ENCODE assay signal across 8 cellular contexts in genomic region chr14:85528882-85529585, GRCh38. TPM values are rescaled to one million over a fixed set of nuclear protein-coding genes. Genes with fewer than 3 reads are reported as not detected.
DNase-seq lines count a peak whose midpoint lies in the region; ATAC-seq, FAIRE-seq and TF ChIP-seq lines count a peak whose summit lies in the region.

No MANE protein-coding gene starts in this region.

- TF ChIP-seq CTCF in natural killer cell (IDR thresholded peaks at IDR 0.05) (no peak), endothelial cell of umbilical vein (IDR thresholded peaks at IDR 0.05; ENCODE audit: extremely low read depth in 1 of 2, insufficient read depth in 1 of 2, low read depth in 1 of 2, low read length in 2 of 2) (no peak), GM10248 (IDR thresholded peaks at IDR 0.05; ENCODE audit: control extremely low read depth, extremely low read depth, low read depth, missing control alignments) (no peak)

- BruUV-seq in endothelial cell of umbilical vein (replicated peaks; lab: Mats Ljungman, UMichigan) = TSS peak; percentile 21

- H3K79me2 ChIP-seq in endothelial cell of umbilical vein (ENCODE audit: control insufficient read depth, insufficient read depth, low read length) = peaks cover 18% of the 10 kb centered on the region

- H3K36me3 ChIP-seq in endothelial cell of umbilical vein (ENCODE audit: control insufficient read depth in 2 of 2, extremely low read depth in 1 of 2, insufficient read depth in 2 of 2, low read length in 2 of 2) = no peaks in the 10 kb centered on the region
- H3K36me3 ChIP-seq in mucosa of rectum (ENCODE audit: control insufficient read depth in 2 of 2, insufficient read depth in 2 of 2, low read length in 2 of 2) = no peaks in the 10 kb centered on the region
- no peaks in the 10 kb centered on the region for H3K36me3 ChIP-seq in aorta (ENCODE audit: control insufficient read depth in 1 of 2, insufficient read depth in 2 of 2, low read length in 1 of 2)

- WGBS in aorta, 2 donors = 1 to 3% methylated on average over 28 of the region's 28 CpGs

- no peaks in the 10 kb centered on the region for H4K20me1 ChIP-seq in endothelial cell of umbilical vein (replicated peaks; ENCODE audit: control insufficient read depth, extremely low read depth, insufficient read depth, low read length)

- peak; percentile 15 for TF ChIP-seq POLR2A in endothelial cell of umbilical vein (IDR thresholded peaks at IDR 0.05; ENCODE audit: low read depth, low read length)

- H3K4me1 Mint-ChIP-seq in natural killer cell treated with Interleukin-12 subunit alpha and Interleukin-12 subunit beta and Interleukin-15 and Interleukin-18, amount 100 ng/mL, for 72 hours (ENCODE audit: low read depth in 2 of 2) = peaks cover 20 to 25% of the 10 kb centered on the region in 2 donors
- peaks cover 21 to 34% of the 10 kb centered on the region in 2 donors for H3K4me1 Mint-ChIP-seq in natural killer cell

- H3K9me3 ChIP-seq in endothelial cell of umbilical vein (replicated peaks; ENCODE audit: control insufficient read depth, insufficient read depth, low read length) = no peaks in the 10 kb centered on the region
- H3K9me3 ChIP-seq in mucosa of rectum (ENCODE audit: control insufficient read depth in 2 of 2, low read length in 2 of 2) = no peaks in the 10 kb centered on the region
- H3K9me3 ChIP-seq in aorta (ENCODE audit: control insufficient read depth, low read length) = no peaks in the 10 kb centered on the region

- CTCF ChIA-PET in endothelial cell of umbilical vein (lab: Charles Lee) = interaction anchor here (0.7 to 4.0 kb wide), 33 partner anchors 8 to 1523 kb away, joined by 3 to 24 read pairs (median 5); no protein-coding TSS in a partner anchor
- CTCF ChIA-PET in GM10248 (lab: Yijun Ruan, JAX) = no interaction called here

- peak overlapping the region; percentile 93 for H3K27ac ChIP-seq in endothelial cell of umbilical vein (ENCODE audit: insufficient read depth, low read depth, low read length)
- peak overlapping the region; percentile 41 to 43 for H3K27ac ChIP-seq in mucosa of rectum (ENCODE audit: low read depth in 2 of 2, low read length in 2 of 2)
- no peak overlapping the region for H3K27ac ChIP-seq in aorta (ENCODE audit: low read depth in 1 of 2, low read length in 2 of 2)

- FAIRE-seq in endothelial cell of umbilical vein (lab: Jason Lieb, UNC) = no peak

- no peaks in the 10 kb centered on the region for H3K27me3 ChIP-seq in endothelial cell of umbilical vein (ENCODE audit: control insufficient read depth in 2 of 2, insufficient read depth in 2 of 2, low read length in 2 of 2)
- H3K27me3 ChIP-seq in mucosa of rectum (ENCODE audit: control insufficient read depth in 2 of 2, insufficient read depth in 2 of 2, low read length in 2 of 2) = peaks cover 8 to 24% of the 10 kb centered on the region in 2 donors
- H3K27me3 ChIP-seq in aorta (ENCODE audit: control insufficient read depth in 1 of 2, insufficient read depth in 2 of 2, low read length in 1 of 2) = peaks cover 0 to 2% of the 10 kb centered on the region in 2 donors

- ATAC-seq in natural killer cell treated with Interleukin-12 subunit alpha and Interleukin-12 subunit beta and Interleukin-15 and Interleukin-18, amount 100 ng/mL, for 72 hours = no peak
- ATAC-seq in natural killer cell = no peak
- ATAC-seq in aorta (ENCODE audit: low FRiP score) = no peak
- no peak for ATAC-seq in HG03432 (IDR thresholded peaks at IDR 0.05; ENCODE audit: unreplicated experiment)

- intact Hi-C loops in natural killer cell (cut with micrococcal nuclease) (no loop called here), endothelial cell of umbilical vein (cut with micrococcal nuclease) (loop anchor here (1.0 to 5.0 kb wide), 21 partner anchors 54 to 1712 kb away; no protein-coding TSS in a partner anchor), aorta (cut with DNase I) (loop anchor here in 1 of 2 donors (10.0 kb wide), 1 partner anchor 334 kb away; no protein-coding TSS in a partner anchor)

- peak overlapping the region; percentile 97 for H3K4me2 ChIP-seq in endothelial cell of umbilical vein (ENCODE audit: insufficient read depth, low read length)

- H3K9ac ChIP-seq in endothelial cell of umbilical vein (replicated peaks; ENCODE audit: extremely low read depth, insufficient read depth, low read length) (peak overlapping the region; percentile 97), mucosa of rectum (ENCODE audit: low read depth in 1 of 2, low read length in 2 of 2) (peak overlapping the region in 1 of 2 donors; percentile 24)

- no peaks in the 10 kb centered on the region for H3K9me1 ChIP-seq in endothelial cell of umbilical vein (replicated peaks; ENCODE audit: control insufficient read depth, extremely low read depth, insufficient read depth, low read length)

- H3K27me3 Mint-ChIP-seq in natural killer cell treated with Interleukin-12 subunit alpha and Interleukin-12 subunit beta and Interleukin-15 and Interleukin-18, amount 100 ng/mL, for 72 hours = peaks cover 42 to 58% of the 10 kb centered on the region in 2 donors
- H3K27me3 Mint-ChIP-seq in natural killer cell (ENCODE audit: low read depth in 2 of 2) = peaks cover 50 to 72% of the 10 kb centered on the region in 2 donors

- peak overlapping the region; percentile 79 for H2AFZ ChIP-seq in endothelial cell of umbilical vein (ENCODE audit: low read depth, low read length)

- H3K4me3 ChIP-seq in endothelial cell of umbilical vein (replicated peaks in 1 of 3; ENCODE audit: insufficient read depth in 1 of 3, low read depth in 1 of 3, low read length in 3 of 3) (peak overlapping the region; percentile 38 to 94 (median 93)), mucosa of rectum (ENCODE audit: low read length in 2 of 2) (peak overlapping the region; percentile 49 to 58), aorta (ENCODE audit: low read length in 2 of 2) (peak overlapping the region; percentile 27 to 45)

- no peaks in the 10 kb centered on the region for H3K36me3 Mint-ChIP-seq in natural killer cell treated with Interleukin-12 subunit alpha and Interleukin-12 subunit beta and Interleukin-15 and Interleukin-18, amount 100 ng/mL, for 72 hours
- no peaks in the 10 kb centered on the region for H3K36me3 Mint-ChIP-seq in natural killer cell

- H3K9me3 Mint-ChIP-seq in natural killer cell treated with Interleukin-12 subunit alpha and Interleukin-12 subunit beta and Interleukin-15 and Interleukin-18, amount 100 ng/mL, for 72 hours = peaks cover 3% of the 10 kb centered on the region
- H3K9me3 Mint-ChIP-seq in natural killer cell = no peaks in the 10 kb centered on the region

- H3K4me1 ChIP-seq in endothelial cell of umbilical vein (ENCODE audit: control insufficient read depth, extremely low read depth, insufficient read depth, low read length) (peaks cover 19% of the 10 kb centered on the region), mucosa of rectum (ENCODE audit: control insufficient read depth in 2 of 2, insufficient read depth in 2 of 2, low read length in 2 of 2) (peaks cover 0 to 4% of the 10 kb centered on the region in 2 donors), aorta (ENCODE audit: control insufficient read depth in 1 of 2, insufficient read depth in 2 of 2, low read length in 2 of 2) (no peaks in the 10 kb centered on the region)

- peak overlapping the region; percentile 50 for H3K4me3 Mint-ChIP-seq in natural killer cell treated with Interleukin-12 subunit alpha and Interleukin-12 subunit beta and Interleukin-15 and Interleukin-18, amount 100 ng/mL, for 72 hours
- no peak overlapping the region for H3K4me3 Mint-ChIP-seq in natural killer cell

- dilution Hi-C loops in endothelial cell of umbilical vein (cut with MboI; ENCODE audit: extremely low pct_ligation_motif_present, low sequenced_read_pairs) = no loop called here

- H3K27ac Mint-ChIP-seq in natural killer cell treated with Interleukin-12 subunit alpha and Interleukin-12 subunit beta and Interleukin-15 and Interleukin-18, amount 100 ng/mL, for 72 hours = no peak overlapping the region
- H3K27ac Mint-ChIP-seq in natural killer cell = no peak overlapping the region

- DNase-seq in natural killer cell treated with Interleukin-12 subunit alpha and Interleukin-12 subunit beta and Interleukin-15 and Interleukin-18, amount 100 ng/mL, for 72 hours (ENCODE audit: low spot score) = no peak
- DNase-seq in natural killer cell = no peak
- peak; percentile 83 for DNase-seq in endothelial cell of umbilical vein (ENCODE audit: low read depth, low spot score)
- DNase-seq in aorta = no peak
- DNase-seq in GM10248 (ENCODE audit: extremely low spot score) = no peak
- DNase-seq in NCI-H146 (lab: John Stamatoyannopoulos, UW) = no peak

- POLR2A ChIA-PET in endothelial cell of umbilical vein (lab: Charles Lee) (interaction anchor here (0.6 to 5.1 kb wide), 15 partner anchors 54 to 1553 kb away, joined by 3 to 31 read pairs (median 4); no protein-coding TSS in a partner anchor), GM10248 (lab: Yijun Ruan, JAX) (no interaction called here)

TF ChIP-seq in endothelial cell of umbilical vein, 7 proteins besides CTCF, POLR2A, EP300 and RAD21 (continues in another document):
- no peak for TF ChIP-seq JUN (IDR thresholded peaks at IDR 0.05; ENCODE audit: borderline replicate concordance, insufficient read depth, insufficient read length, low read depth)
- TF ChIP-seq POLR2AphosphoS5 (IDR thresholded peaks at IDR 0.05; ENCODE audit: insufficient read depth, low read depth, low read length) = no peak
- TF ChIP-seq MAX (IDR thresholded peaks at IDR 0.05; ENCODE audit: insufficient read depth, insufficient read length) = no peak
- no peak for TF ChIP-seq GATA2 (IDR thresholded peaks at IDR 0.05; ENCODE audit: insufficient read depth, insufficient read length, low read depth, low read length)
- TF ChIP-seq MYC (IDR thresholded peaks at IDR 0.05; ENCODE audit: low read depth, low read length) = no peak
- no peak for TF ChIP-seq FOS (IDR thresholded peaks at IDR 0.05; ENCODE audit: borderline replicate concordance, insufficient read depth, low read length)

RNA-seq across cellular contexts. Expression of gene FLRT2, which starts 0.9 kb away (rescaled TPM):
- total RNA-seq in natural killer cell treated with Interleukin-12 subunit alpha and Interleukin-12 subunit beta and Interleukin-15 and Interleukin-18, amount 100 ng/mL, for 72 hours = 1 to 10 TPM in 1 of 2 donors, under 1 TPM in 1; 0.25 to 1.5 TPM
- total RNA-seq in natural killer cell = not detected
- total RNA-seq in endothelial cell of umbilical vein = 125 and 202 TPM in 2 replicates
- polyA plus RNA-seq in endothelial cell of umbilical vein = 229 and 283 TPM in 2 replicates
- polyA plus RNA-seq in endothelial cell of umbilical vein (2011; cell fraction: cytosol; rRNA removed) = 67.4 and 85.5 TPM in 2 replicates
- polyA plus RNA-seq in endothelial cell of umbilical vein (2011; cell fraction: nucleus; rRNA removed) = 707 and 779 TPM in 2 replicates
- 127 and 130 TPM in 2 replicates for polyA plus RNA-seq in endothelial cell of umbilical vein (2012)
- 618 and 632 TPM in 2 replicates for polyA minus RNA-seq in endothelial cell of umbilical vein
- polyA minus RNA-seq in endothelial cell of umbilical vein (2011; cell fraction: cytosol; rRNA and poly(A)+ RNA removed) = 0.51 TPM
- 1,280 and 1,402 TPM in 2 replicates for polyA minus RNA-seq in endothelial cell of umbilical vein (2011; cell fraction: nucleus; rRNA and poly(A)+ RNA removed)
- 10 to 100 TPM; 21.2 to 91.4 TPM for total RNA-seq in aorta
- 1 to 10 TPM in 1 of 2 donors, under 1 TPM in 1; 0.46 to 6.8 TPM for polyA plus RNA-seq in aorta

Comparison
In these comparisons a context has a peak if more than half of its experiments do, and no peak if none do; other contexts are left out.
1. H3K27ac ChIP-seq: peak in endothelial cell of umbilical vein (single experiment) and mucosa of rectum (2 of 2); none in aorta (0 of 2).
2. H3K4me3 ChIP-seq: peak in every context shown above with its lines; median percentile 93 in endothelial cell of umbilical vein; 54 in mucosa of rectum; 36 in aorta.
3. RNA of gene FLRT2, which starts 0.9 kb away (total RNA-seq): 125 to 202 TPM in endothelial cell of umbilical vein and 21.2 to 91.4 TPM in aorta; 0.25 to 1.5 TPM in natural killer cell treated with Interleukin-12 subunit alpha and Interleukin-12 subunit beta and Interleukin-15 and Interleukin-18, amount 100 ng/mL, for 72 hours and not detected in natural killer cell; every median in the first group is over 4 times any median in the second.